Comparison of ENCODE assay signal across 1 cellular context in genomic region chr4:181618038-181618618, GRCh38.
TF ChIP-seq lines count a peak whose summit lies in the region.

No MANE protein-coding gene starts in this region.

TF ChIP-seq in GM23338, 12 proteins besides CTCF, POLR2A, EP300 and RAD21 (continued from another document):
- TF ChIP-seq REST (IDR thresholded peaks at IDR 0.05; ENCODE audit: unreplicated experiment): no peak
- TF ChIP-seq EZH2 (IDR thresholded peaks at IDR 0.05; ENCODE audit: low read depth, unreplicated experiment): no peak
